20 cellular contexts compared by ENCODE assay signal in genomic region chr13:112067871-112068305, GRCh38. TPM values are rescaled to one million over a fixed set of nuclear protein-coding genes. Genes with fewer than 3 reads are reported as not detected.
DNase-seq lines count a peak whose midpoint lies in the region; TF ChIP-seq lines count a peak whose summit lies in the region.
"Had no signal": no experiment of that assay in that cellular context is flagged by ENCODE, and none has a peak within 500 bp of the region (broad histone marks: within the 10 kb centered on the region; RNA-seq: fewer than 3 reads in every experiment).

No MANE protein-coding gene starts in this region.

- H3K4me3 ChIP-seq in ectodermal cell (ENCODE audit: insufficient read depth, low read depth, low read length) (peak overlapping the region; percentile 59), osteoblast (ENCODE audit: insufficient read depth, low read length) (no peak overlapping the region), tibial nerve (no peak overlapping the region)
- H3K4me3 ChIP-seq: SK-N-MC had no signal

- WGBS in ectodermal cell, 2 experiments, result 0% methylated on average over 61 of the region's 61 CpGs
- WGBS in tibial nerve, 2 donors, result 3% methylated on average over 13 to 43 of the region's 61 CpGs

- no peak overlapping the region for H2AFZ ChIP-seq in osteoblast (ENCODE audit: low read length)

- H3K36me3 ChIP-seq in ectodermal cell (ENCODE audit: control insufficient read depth, insufficient read depth, low read length) (no peaks in the 10 kb centered on the region), osteoblast (ENCODE audit: insufficient read depth, low read length) (no peaks in the 10 kb centered on the region), tibial nerve (no peaks in the 10 kb centered on the region)
- H3K36me3 ChIP-seq: heart right ventricle, left lung had no signal

- no peak for TF ChIP-seq POLR2A in tibial nerve (IDR thresholded peaks at IDR 0.05)

- peak; percentile 30 for DNase-seq in NCI-H146 (lab: John Stamatoyannopoulos, UW)
- no peak for DNase-seq in NCI-H146 treated with DMSO at 0.1 percent for 48 hours (lab: John Stamatoyannopoulos, UW; ENCODE audit: unreplicated experiment)
- DNase-seq in NCI-H1092 treated with DMSO at 0.1 percent for 48 hours (lab: John Stamatoyannopoulos, UW), result peak; percentile 54
- DNase-seq in osteoblast (ENCODE audit: insufficient read length, low spot score, missing footprints), result peak; percentile 85
- no peak for DNase-seq in SIG-M5 (lab: John Stamatoyannopoulos, UW)
- DNase-seq in globus pallidus (ENCODE audit: low spot score), result no peak
- DNase-seq in tibial nerve (ENCODE audit: low spot score in 2 of 2), result no peak
- DNase-seq: activated CD8-positive, alpha-beta memory T cell treated with anti-CD3 and anti-CD28 coated beads, Interleukin-2, amount 50 U/mL, for 4 hours; activated naive CD8-positive, alpha-beta T cell treated with anti-CD3 and anti-CD28 coated beads for 36 hours; CD8-positive, alpha-beta T cell; GOT3; heart right ventricle; natural killer cell; NCI-H2171; stimulated activated naive CD8-positive, alpha-beta T cell treated with anti-CD3 and anti-CD28 coated beads, Interleukin-15, amount 100 ng/mL, for 72 hours had no signal

- TF ChIP-seq CTCF in osteoblast (IDR thresholded peaks at IDR 0.05; ENCODE audit: extremely low read depth, low read depth, low read length), result no peak
- TF ChIP-seq CTCF in tibial nerve (IDR thresholded peaks at IDR 0.05), result no peak

- H3K9me3 ChIP-seq in ectodermal cell (ENCODE audit: control insufficient read depth, low read length), result no peaks in the 10 kb centered on the region
- H3K9me3 ChIP-seq in osteoblast (ENCODE audit: low read depth, low read length), result no peaks in the 10 kb centered on the region
- H3K9me3 ChIP-seq in tibial nerve, result no peaks in the 10 kb centered on the region
- H3K9me3 ChIP-seq: heart right ventricle, left lung had no signal

- H3K27me3 ChIP-seq in ectodermal cell (ENCODE audit: control insufficient read depth, insufficient read depth, low read length, poor library complexity, severe bottlenecking) (peaks cover 83% of the 10 kb centered on the region), osteoblast (ENCODE audit: insufficient read depth, low read length) (peaks cover 69% of the 10 kb centered on the region), tibial nerve (peaks cover 3 to 85% of the 10 kb centered on the region in 2 donors)

- no peak for TF ChIP-seq EP300 in tibial nerve (IDR thresholded peaks at IDR 0.05)

- H3K4me2 ChIP-seq in osteoblast (ENCODE audit: insufficient read depth, low read length), result no peak overlapping the region
- H3K4me2 ChIP-seq: KMS-11 had no signal

- H3K4me1 ChIP-seq in ectodermal cell (ENCODE audit: control insufficient read depth, insufficient read depth, low read length) (peaks cover 22% of the 10 kb centered on the region), osteoblast (ENCODE audit: insufficient read depth, low read length) (no peaks in the 10 kb centered on the region), tibial nerve (peaks cover 0 to 47% (median 5%) of the 10 kb centered on the region in 4 donors)

- no peaks in the 10 kb centered on the region for H4K20me1 ChIP-seq in osteoblast (ENCODE audit: insufficient read depth, low read length)

- no peaks in the 10 kb centered on the region for H3K79me2 ChIP-seq in osteoblast (ENCODE audit: insufficient read depth, low read length)

- no peak overlapping the region for H3K27ac ChIP-seq in ectodermal cell (ENCODE audit: insufficient read depth, low read depth, low read length, poor library complexity, severe bottlenecking)
- H3K27ac ChIP-seq in osteoblast (ENCODE audit: low read depth, low read length), result no peak overlapping the region
- no peak overlapping the region for H3K27ac ChIP-seq in tibial nerve
- H3K27ac ChIP-seq: heart right ventricle, KMS-11, left lung, SK-N-MC had no signal

RNA-seq across cellular contexts. Expression of gene SOX1, which starts 0.9 kb away (rescaled TPM):
- 48.3 TPM for polyA plus RNA-seq in ectodermal cell (2013, experiment 1 of 4)
- 50.4 TPM for polyA plus RNA-seq in ectodermal cell (2013, experiment 2 of 4)
- polyA plus RNA-seq in ectodermal cell (2013, experiment 3 of 4), result 44.7 TPM
- 48.0 TPM for polyA plus RNA-seq in ectodermal cell (2013, experiment 4 of 4)
- total RNA-seq in osteoblast (not detected in 2 replicates), tibial nerve (not detected)
- total RNA-seq: A172; activated naive CD8-positive, alpha-beta T cell treated with anti-CD3 and anti-CD28 coated beads for 36 hours; CD8-positive, alpha-beta T cell; heart right ventricle; left lung; natural killer cell had no signal
- polyA plus RNA-seq: heart right ventricle had no signal

Comparison
In these comparisons a context has a peak if more than half of its experiments do, and no peak if none do; other contexts are left out.
1. DNase-seq: peak in NCI-H146 (single experiment), NCI-H1092 treated with DMSO at 0.1 percent for 48 hours (single experiment) and osteoblast (single experiment); none in NCI-H146 treated with DMSO at 0.1 percent for 48 hours (single experiment), SIG-M5 (single experiment), globus pallidus (single experiment) and tibial nerve (0 of 2).